ENCODE assay signal across 10 cellular contexts in the genomic region with DNA sequence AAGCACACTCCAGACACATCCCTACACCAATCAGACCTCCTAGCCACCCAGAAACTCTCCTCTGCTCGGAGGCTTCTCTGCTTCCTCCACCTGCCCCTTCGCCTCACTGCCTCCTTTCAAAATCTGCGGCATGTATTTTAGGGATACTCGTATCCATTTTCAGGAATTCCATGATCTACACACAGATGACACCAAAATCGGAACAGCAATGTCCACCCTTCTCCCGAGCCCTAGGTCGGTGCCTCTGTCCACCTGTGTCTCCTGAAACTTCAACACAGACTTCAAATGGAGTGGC. TPM values are rescaled to one million over a fixed set of nuclear protein-coding genes. Genes with fewer than 3 reads are reported as not detected.
DNase-seq lines count a peak whose midpoint lies in the region; ATAC-seq and TF ChIP-seq lines count a peak whose summit lies in the region.
"Had no signal": no experiment of that assay in that cellular context is flagged by ENCODE, and none has a peak within 500 bp of the region (broad histone marks: within the 10 kb centered on the region; RNA-seq: fewer than 3 reads in every experiment).

No MANE protein-coding gene starts in this region.

- TF ChIP-seq POLR2A in breast epithelium (IDR thresholded peaks at IDR 0.05) (no peak), GM18505 (IDR thresholded peaks at IDR 0.05; ENCODE audit: borderline replicate concordance, extremely low read depth, insufficient read depth, insufficient read length) (no peak)

- WGBS in thymus: 93% methylated on average over 7 of the region's 7 CpGs

- H3K4me1 Mint-ChIP-seq in activated CD4-positive, alpha-beta T cell treated with anti-CD3 and anti-CD28 coated beads, Interleukin-2, amount 10 ng/mL, durations not matched to agents 24 days and 14 days: peaks cover 3% of the 10 kb centered on the region
- H3K4me1 Mint-ChIP-seq in mesothelial cell of epicardium: peaks cover 41% of the 10 kb centered on the region

- no peak overlapping the region for H3K27ac Mint-ChIP-seq in activated CD4-positive, alpha-beta T cell treated with anti-CD3 and anti-CD28 coated beads, Interleukin-2, amount 10 ng/mL, durations not matched to agents 24 days and 14 days
- peak overlapping the region; percentile 61 for H3K27ac Mint-ChIP-seq in mesothelial cell of epicardium

- H3K36me3 Mint-ChIP-seq in activated CD4-positive, alpha-beta T cell treated with anti-CD3 and anti-CD28 coated beads, Interleukin-2, amount 10 ng/mL, durations not matched to agents 24 days and 14 days (ENCODE audit: low read depth): no peaks in the 10 kb centered on the region
- H3K36me3 Mint-ChIP-seq in mesothelial cell of epicardium: no peaks in the 10 kb centered on the region

- H3K9me3 ChIP-seq in breast epithelium (no peaks in the 10 kb centered on the region), thymus (ENCODE audit: control insufficient read depth) (no peaks in the 10 kb centered on the region), lower lobe of right lung (no peaks in the 10 kb centered on the region)

- DNase-seq in activated CD4-positive, alpha-beta T cell treated with anti-CD3 and anti-CD28 coated beads, Interleukin-2, amount 10 ng/mL, durations not matched to agents 24 days and 14 days: no peak
- no peak for DNase-seq in activated CD4-positive, alpha-beta T cell treated with anti-CD3 and anti-CD28 coated beads for 4 hours
- DNase-seq in breast epithelium (ENCODE audit: low spot score in 2 of 2) (no peak), mesothelial cell of epicardium (ENCODE audit: low spot score in 2 of 2, unreplicated experiment in 2 of 2) (no peak), lower lobe of right lung (no peak)
- DNase-seq: aorta, DMS153 had no signal

- H3K27ac ChIP-seq in breast epithelium: peak overlapping the region; percentile 64 to 91
- H3K27ac ChIP-seq in thymus (ENCODE audit: low read depth): peak overlapping the region; percentile 36
- no peak overlapping the region for H3K27ac ChIP-seq in lower lobe of right lung

- TF ChIP-seq CTCF in breast epithelium (IDR thresholded peaks at IDR 0.05) (no peak), mesothelial cell of epicardium (IDR thresholded peaks at IDR 0.05; ENCODE audit: unreplicated experiment) (no peak), lower lobe of right lung (IDR thresholded peaks at IDR 0.05) (no peak)

- H3K27me3 ChIP-seq in breast epithelium (no peaks in the 10 kb centered on the region), thymus (ENCODE audit: control insufficient read depth, insufficient read depth) (peaks cover 45% of the 10 kb centered on the region), lower lobe of right lung (ENCODE audit: low read depth) (peaks cover 6% of the 10 kb centered on the region)

- ATAC-seq in GM18505 (IDR thresholded peaks at IDR 0.05; ENCODE audit: unreplicated experiment) (no peak), lower lobe of right lung (no peak), HG02981 (IDR thresholded peaks at IDR 0.05; ENCODE audit: unreplicated experiment) (no peak)

- H3K9me3 Mint-ChIP-seq in activated CD4-positive, alpha-beta T cell treated with anti-CD3 and anti-CD28 coated beads, Interleukin-2, amount 10 ng/mL, durations not matched to agents 24 days and 14 days: no peaks in the 10 kb centered on the region
- H3K9me3 Mint-ChIP-seq in mesothelial cell of epicardium: no peaks in the 10 kb centered on the region

- H3K27me3 Mint-ChIP-seq in activated CD4-positive, alpha-beta T cell treated with anti-CD3 and anti-CD28 coated beads, Interleukin-2, amount 10 ng/mL, durations not matched to agents 24 days and 14 days: peaks cover 69% of the 10 kb centered on the region
- no peaks in the 10 kb centered on the region for H3K27me3 Mint-ChIP-seq in mesothelial cell of epicardium (ENCODE audit: low read depth)

- H3K4me3 ChIP-seq in breast epithelium: no peak overlapping the region
- no peak overlapping the region for H3K4me3 ChIP-seq in thymus (ENCODE audit: low read length)
- H3K4me3 ChIP-seq in lower lobe of right lung: no peak overlapping the region

- intact Hi-C loops in activated CD4-positive, alpha-beta T cell treated with anti-CD3 and anti-CD28 coated beads, Interleukin-2, amount 10 ng/mL, durations not matched to agents 24 days and 14 days (cut with micrococcal nuclease): no loop called here
- intact Hi-C loops in breast epithelium (cut with DNase I; ENCODE audit: low total_unique reads) (no loop called here), lower lobe of right lung (cut with DNase I) (no loop called here)

- H3K36me3 ChIP-seq in breast epithelium (no peaks in the 10 kb centered on the region), thymus (ENCODE audit: control insufficient read depth, insufficient read depth) (no peaks in the 10 kb centered on the region), lower lobe of right lung (no peaks in the 10 kb centered on the region)

- H3K4me1 ChIP-seq in breast epithelium (peaks cover 8 to 12% of the 10 kb centered on the region in 2 donors), thymus (ENCODE audit: control insufficient read depth, insufficient read depth, low read length) (peaks cover 2% of the 10 kb centered on the region), lower lobe of right lung (peaks cover 31% of the 10 kb centered on the region)

- peak overlapping the region; percentile 36 for H3K4me3 Mint-ChIP-seq in activated CD4-positive, alpha-beta T cell treated with anti-CD3 and anti-CD28 coated beads, Interleukin-2, amount 10 ng/mL, durations not matched to agents 24 days and 14 days
- peak overlapping the region; percentile 86 for H3K4me3 Mint-ChIP-seq in mesothelial cell of epicardium

RNA-seq across cellular contexts. Expression of a gene that starts 1.4 kb away (rescaled TPM):
- total RNA-seq in activated CD4-positive, alpha-beta T cell treated with anti-CD3 and anti-CD28 coated beads, Interleukin-2, amount 10 ng/mL, durations not matched to agents 24 days and 14 days: 0.07 and 0.28 TPM in 2 replicates
- total RNA-seq in breast epithelium: 10 to 100 TPM; 28.5 to 73.6 (median 44.2) TPM
- 44.1 to 45.0 TPM (median 44.3 TPM) in 3 replicates for total RNA-seq in mesothelial cell of epicardium
- polyA plus RNA-seq in thymus: 12.3 TPM
- total RNA-seq in lower lobe of right lung: 36.8 TPM

Comparison
In these comparisons a context has a peak if more than half of its experiments do, and no peak if none do; other contexts are left out.
1. RNA of a gene that starts 1.4 kb away (total RNA-seq): 28.5 to 73.6 TPM in breast epithelium, 44.1 to 45.0 TPM in mesothelial cell of epicardium and 36.8 TPM in lower lobe of right lung (single experiment); 0.07 to 0.28 TPM in activated CD4-positive, alpha-beta T cell treated with anti-CD3 and anti-CD28 coated beads, Interleukin-2, amount 10 ng/mL, durations not matched to agents 24 days and 14 days; every median in the first group is over 10 times any median in the second.